In the genomic region with DNA sequence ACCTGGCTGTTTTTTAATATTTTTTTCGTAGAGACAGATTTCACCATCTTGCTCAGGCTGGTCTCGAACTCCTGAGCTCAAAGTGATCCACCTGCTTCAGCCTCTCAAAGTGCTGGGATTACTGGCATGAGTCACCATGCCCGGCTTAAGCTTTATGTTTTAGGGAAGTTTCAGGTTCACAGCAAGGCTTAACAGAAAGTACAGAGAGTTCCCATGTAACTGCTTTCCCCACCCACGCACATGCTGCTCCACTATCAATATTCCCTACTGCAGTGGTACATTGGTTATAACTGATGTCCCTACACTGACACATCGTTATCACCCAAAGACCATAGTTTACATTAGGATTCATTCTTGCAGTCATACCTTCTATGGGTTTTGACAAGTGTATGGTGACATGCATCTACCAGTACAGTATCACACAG, we compare ENCODE assay signal across 26 cellular contexts.
DNase-seq lines count a peak whose midpoint lies in the region; ATAC-seq and TF ChIP-seq lines count a peak whose summit lies in the region.
"Had no signal": no experiment of that assay in that cellular context is flagged by ENCODE, and none has a peak within 500 bp of the region (broad histone marks: within the 10 kb centered on the region; RNA-seq: fewer than 3 reads in every experiment).

No MANE protein-coding gene starts in this region.

- intact Hi-C loops in testis (cut with DNase I; ENCODE audit: low total_unique reads): no loop called here

- no peaks in the 10 kb centered on the region for H3K36me3 ChIP-seq in testis (ENCODE audit: low read depth, missing control alignments)
- H3K36me3 ChIP-seq: BLaER1 treated with 17β-estradiol and CSF1 and Interleukin-3, amounts not matched to agents 10 nM and 100 nM; left lung; MG63; prostate gland; sigmoid colon had no signal

- no peaks in the 10 kb centered on the region for H3K4me1 ChIP-seq in testis
- H3K4me1 ChIP-seq: prostate gland, sigmoid colon had no signal

- DNase-seq in LHCN-M2 (ENCODE audit: low read depth) (peak; percentile 84), amniotic epithelial cell (ENCODE audit: low read depth) (peak; percentile 80), islet precursor cell (peak; percentile 10), testis (peak; percentile 56), anterior cingulate cortex (lab: John Stamatoyannopoulos, UW) (no peak)
- no peak for DNase-seq in activated naive CD4-positive, alpha-beta T cell treated with anti-CD3 and anti-CD28 coated beads, Interleukin-2, amount 50 U/mL, for 16 hours
- DNase-seq: activated CD4-positive, alpha-beta memory T cell treated with anti-CD3 and anti-CD28 coated beads, Interleukin-2, amount 10 ng/mL, durations not matched to agents 7 days and 5 days; activated CD4-positive, CD25-positive, alpha-beta regulatory T cell treated with anti-CD3 and anti-CD28 coated beads, Interleukin-2, amount 50 U/mL, for 72 hours; activated CD8-positive, alpha-beta memory T cell treated with anti-CD3 and anti-CD28 coated beads, Interleukin-2, amount 50 U/mL, for 48 hours; activated naive CD4-positive, alpha-beta T cell treated with anti-CD3 and anti-CD28 coated beads, Interleukin-2, amount 10 ng/mL, durations not matched to agents 7 days and 5 days; HCEC 1CT; left lung; mesendoderm; MG63; NCI-H1436 treated with DMSO at 0.1 percent for 48 hours; NCI-H345; sigmoid colon; stimulated activated CD4-positive, alpha-beta T cell treated with anti-CD3 and anti-CD28 coated beads, Interleukin-15, amount 100 ng/mL, for 24 hours; substantia nigra; T-helper 17 cell had no signal

- 34 to 54% methylated on average over 3 to 5 of the region's 5 CpGs for WGBS in testis, 2 donors

- no peaks in the 10 kb centered on the region for H3K27me3 ChIP-seq in testis
- H3K27me3 ChIP-seq: MG63, sigmoid colon had no signal

- no peak for TF ChIP-seq CTCF in testis (IDR thresholded peaks at IDR 0.05)

- peak overlapping the region in 1 of 2 donors; percentile 45 for H3K27ac ChIP-seq in testis
- H3K27ac ChIP-seq: BLaER1 treated with 17β-estradiol and CSF1 and Interleukin-3, amounts not matched to agents 10 nM and 100 nM; left lung; prostate gland; sigmoid colon had no signal

- H3K4me3 ChIP-seq in testis: no peak overlapping the region
- H3K4me3 ChIP-seq: BLaER1 treated with 17β-estradiol and CSF1 and Interleukin-3, amounts not matched to agents 10 nM and 100 nM; left lung; MG63; prostate gland; sigmoid colon had no signal

- no peak for ATAC-seq in GM21737 (IDR thresholded peaks at IDR 0.05; ENCODE audit: unreplicated experiment)
- ATAC-seq: left lung; Right ventricle myocardium inferior; SK-N-SH treated with all-trans-retinoic acid at 6 μM for 48 hours; stimulated activated effector memory CD8-positive, alpha-beta T cell treated with anti-CD3 and anti-CD28 coated beads, Interleukin-12 subunit alpha, Interleukin-12 subunit beta, amount 100 ng/mL, for 72 hours; T-helper 17 cell had no signal

- TF ChIP-seq POLR2A in testis (IDR thresholded peaks at IDR 0.05): no peak

- no peaks in the 10 kb centered on the region for H3K9me3 ChIP-seq in testis
- H3K9me3 ChIP-seq: BLaER1 treated with 17β-estradiol and CSF1 and Interleukin-3, amounts not matched to agents 10 nM and 100 nM; left lung; MG63; prostate gland; sigmoid colon had no signal

Comparison
In these comparisons a context has a peak if more than half of its experiments do, and no peak if none do; other contexts are left out.
1. DNase-seq: peak in LHCN-M2 (single experiment), amniotic epithelial cell (single experiment), islet precursor cell (single experiment) and testis (single experiment); none in anterior cingulate cortex (0 of 58) and activated naive CD4-positive, alpha-beta T cell treated with anti-CD3 and anti-CD28 coated beads, Interleukin-2, amount 50 U/mL, for 16 hours (single experiment).